In the genomic region with DNA sequence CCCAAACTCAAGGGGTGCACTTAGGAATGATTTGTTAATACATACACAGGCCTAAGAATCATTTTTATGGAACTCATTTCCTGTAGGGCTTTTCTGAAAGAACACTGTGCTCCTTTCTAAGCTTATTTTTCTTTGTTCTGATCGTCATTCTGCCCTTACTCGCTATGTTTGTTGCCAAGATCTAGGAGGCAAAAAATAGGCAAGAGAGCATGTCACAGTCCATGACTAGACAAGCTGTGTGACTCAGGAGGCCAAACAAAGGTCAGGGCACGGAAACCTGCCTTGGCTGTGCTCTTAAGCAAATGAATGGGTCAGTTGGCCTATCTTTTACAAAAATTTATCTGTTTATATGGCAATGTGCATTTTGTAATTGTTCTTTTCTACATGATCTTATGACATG, we compare ENCODE assay signal across 11 cellular contexts. TPM values are rescaled to one million over a fixed set of nuclear protein-coding genes. Genes with fewer than 3 reads are reported as not detected.
DNase-seq lines count a peak whose midpoint lies in the region; ATAC-seq and TF ChIP-seq lines count a peak whose summit lies in the region.
"Had no signal": no experiment of that assay in that cellular context is flagged by ENCODE, and none has a peak within 500 bp of the region (broad histone marks: within the 10 kb centered on the region; RNA-seq: fewer than 3 reads in every experiment).

No MANE protein-coding gene starts in this region.

- no peaks in the 10 kb centered on the region for H3K9me3 ChIP-seq in HAP-1

- no peak overlapping the region for H3K27ac ChIP-seq in RWPE1

- H3K27me3 ChIP-seq in HAP-1 (ENCODE audit: low read depth) = no peaks in the 10 kb centered on the region

- CTCF ChIA-PET in RWPE1 (lab: Yijun Ruan, JAX) = no interaction called here

- no peak for ATAC-seq in GM21717 (IDR thresholded peaks at IDR 0.05; ENCODE audit: unreplicated experiment)
- ATAC-seq: activated T-cell treated with anti-CD3 and anti-CD28 coated beads, Interleukin-2, amount 50 U/mL, for 72 hours had no signal

- no peak overlapping the region for H3K4me3 ChIP-seq in fibroblast of the aortic adventitia (ENCODE audit: low read depth, low read length)
- H3K4me3 ChIP-seq in HAP-1 = no peak overlapping the region

- H3K36me3 ChIP-seq in HAP-1 (replicated peaks) = no peaks in the 10 kb centered on the region

- H3K4me1 ChIP-seq in HAP-1 = no peaks in the 10 kb centered on the region

- no peak for TF ChIP-seq POLR2A in erythroblast (IDR thresholded peaks at IDR 0.05; ENCODE audit: low read length)

- POLR2A ChIA-PET in RWPE1 (lab: Yijun Ruan, JAX; ENCODE audit: low non-redundant PET) = no interaction called here

- in situ Hi-C loops in HAP-1 (cut with MboI; ENCODE audit: low sequenced_read_pairs) = no loop called here

- DNase-seq in COLO829 (ENCODE audit: low spot score) (peak; percentile 68), RWPE1 (ENCODE audit: low spot score) (peak; percentile 51), fibroblast of the aortic adventitia (ENCODE audit: low read depth) (peak; percentile 86), pons (ENCODE audit: low spot score) (peak; percentile 1), HAP-1 (ENCODE audit: low spot score in 2 of 2) (no peak), erythroblast (lab: John Stamatoyannopoulos, UW) (no peak), LoVo (ENCODE audit: low spot score) (no peak)
- DNase-seq: activated T-cell treated with anti-CD3 and anti-CD28 coated beads, Interleukin-2, amount 50 U/mL, for 72 hours; NCI-H1694; retina had no signal

- TF ChIP-seq CTCF in RWPE1 (conservative IDR thresholded peaks at IDR 0.05; ENCODE audit: low read depth) = no peak
- no peak for TF ChIP-seq CTCF in fibroblast of the aortic adventitia (IDR thresholded peaks at IDR 0.05; ENCODE audit: insufficient read depth, low read length)

RNA-seq across cellular contexts. Expression of a gene that starts 42.5 kb away (rescaled TPM):
- 41.1 and 47.1 TPM in 2 replicates for total RNA-seq in fibroblast of the aortic adventitia (ENCODE audit: low replicate concordance)

Comparison
In these comparisons a context has a peak if more than half of its experiments do, and no peak if none do; other contexts are left out.
1. DNase-seq: peak in COLO829 (single experiment), RWPE1 (single experiment), fibroblast of the aortic adventitia (single experiment) and pons (single experiment); none in HAP-1 (0 of 2), erythroblast (0 of 2) and LoVo (single experiment).